ENCODE assay signal across 2 cellular contexts in the genomic region with DNA sequence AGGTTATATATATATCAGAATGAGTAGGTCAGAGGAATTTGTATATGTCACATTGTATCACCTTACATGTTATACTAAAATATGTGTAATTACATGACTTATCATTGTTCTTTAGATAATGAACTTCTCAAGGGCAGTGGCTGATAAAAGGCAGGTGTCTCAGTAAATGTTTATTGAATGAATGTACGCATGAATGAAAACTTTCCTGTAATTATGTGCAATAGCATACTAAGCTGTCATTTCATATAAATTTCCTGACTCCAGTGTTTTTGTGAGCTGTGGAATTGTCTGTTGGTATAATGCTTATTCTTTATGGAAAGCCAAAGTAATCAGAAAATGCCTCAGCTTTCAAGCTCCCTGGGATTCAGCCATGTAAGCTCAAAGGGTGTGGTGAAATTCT.
TF ChIP-seq lines count a peak whose summit lies in the region.

No MANE protein-coding gene starts in this region.

TF ChIP-seq in HepG2, 621 proteins besides CTCF, POLR2A, EP300 and RAD21:
- no peak for TF ChIP-seq KLF16 (CRISPR knock-in tag; IDR thresholded peaks at IDR 0.05)
- no peak for TF ChIP-seq NR2F6 (IDR thresholded peaks at IDR 0.05)
- no peak for TF ChIP-seq NR2F6 (CRISPR knock-in tag; IDR thresholded peaks at IDR 0.05)
- TF ChIP-seq, protein P1, sequence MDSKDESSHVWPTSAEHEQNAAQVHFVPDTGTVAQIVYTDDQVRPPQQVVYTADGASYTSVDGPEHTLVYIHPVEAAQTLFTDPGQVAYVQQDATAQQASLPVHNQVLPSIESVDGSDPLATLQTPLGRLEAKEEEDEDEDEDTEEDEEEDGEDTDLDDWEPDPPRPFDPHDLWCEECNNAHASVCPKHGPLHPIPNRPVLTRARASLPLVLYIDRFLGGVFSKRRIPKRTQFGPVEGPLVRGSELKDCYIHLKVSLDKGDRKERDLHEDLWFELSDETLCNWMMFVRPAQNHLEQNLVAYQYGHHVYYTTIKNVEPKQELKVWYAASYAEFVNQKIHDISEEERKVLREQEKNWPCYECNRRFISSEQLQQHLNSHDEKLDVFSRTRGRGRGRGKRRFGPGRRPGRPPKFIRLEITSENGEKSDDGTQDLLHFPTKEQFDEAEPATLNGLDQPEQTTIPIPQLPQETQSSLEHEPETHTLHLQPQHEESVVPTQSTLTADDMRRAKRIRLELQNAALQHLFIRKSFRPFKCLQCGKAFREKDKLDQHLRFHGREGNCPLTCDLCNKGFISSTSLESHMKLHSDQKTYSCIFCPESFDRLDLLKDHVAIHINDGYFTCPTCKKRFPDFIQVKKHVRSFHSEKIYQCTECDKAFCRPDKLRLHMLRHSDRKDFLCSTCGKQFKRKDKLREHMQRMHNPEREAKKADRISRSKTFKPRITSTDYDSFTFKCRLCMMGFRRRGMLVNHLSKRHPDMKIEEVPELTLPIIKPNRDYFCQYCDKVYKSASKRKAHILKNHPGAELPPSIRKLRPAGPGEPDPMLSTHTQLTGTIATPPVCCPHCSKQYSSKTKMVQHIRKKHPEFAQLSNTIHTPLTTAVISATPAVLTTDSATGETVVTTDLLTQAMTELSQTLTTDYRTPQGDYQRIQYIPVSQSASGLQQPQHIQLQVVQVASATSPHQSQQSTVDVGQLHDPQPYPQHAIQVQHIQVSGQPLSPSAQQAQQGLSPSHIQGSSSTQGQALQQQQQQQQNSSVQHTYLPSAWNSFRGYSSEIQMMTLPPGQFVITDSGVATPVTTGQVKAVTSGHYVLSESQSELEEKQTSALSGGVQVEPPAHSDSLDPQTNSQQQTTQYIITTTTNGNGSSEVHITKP (CRISPR knock-in tag; IDR thresholded peaks at IDR 0.05; ENCODE audit: low read depth), result no peak
- no peak for TF ChIP-seq RFXANK (CRISPR knock-in tag; IDR thresholded peaks at IDR 0.05)
- no peak for TF ChIP-seq MED13 (CRISPR knock-in tag; IDR thresholded peaks at IDR 0.05)
- no peak for TF ChIP-seq PRMT3 (CRISPR knock-in tag; IDR thresholded peaks at IDR 0.05; ENCODE audit: borderline replicate concordance, low read depth)
- no peak for TF ChIP-seq NONO (IDR thresholded peaks at IDR 0.05)
- TF ChIP-seq NONO (CRISPR knock-in tag; conservative IDR thresholded peaks at IDR 0.05), result no peak
- TF ChIP-seq ZNF432 (CRISPR knock-in tag; IDR thresholded peaks at IDR 0.05; ENCODE audit: borderline replicate concordance), result no peak
- no peak for TF ChIP-seq ZNF350 (CRISPR knock-in tag; IDR thresholded peaks at IDR 0.05; ENCODE audit: borderline replicate concordance, low read depth)
- TF ChIP-seq CREM (IDR thresholded peaks at IDR 0.05), result no peak
- no peak for TF ChIP-seq CREM (CRISPR knock-in tag; IDR thresholded peaks at IDR 0.05)
TF ChIP-seq in HepG2: peak in this region for 0.

TF ChIP-seq in WTC11, 78 proteins besides CTCF, POLR2A, EP300 and RAD21 (continued from another document):
- TF ChIP-seq NFYB (CRISPR knock-in tag; conservative IDR thresholded peaks at IDR 0.05; ENCODE audit: low read depth) (no peak), ZNF138 (CRISPR knock-in tag; conservative IDR thresholded peaks at IDR 0.05) (no peak), ZNF396 (CRISPR knock-in tag; IDR thresholded peaks at IDR 0.05; ENCODE audit: borderline replicate concordance) (no peak)
- TF ChIP-seq, protein P2, sequence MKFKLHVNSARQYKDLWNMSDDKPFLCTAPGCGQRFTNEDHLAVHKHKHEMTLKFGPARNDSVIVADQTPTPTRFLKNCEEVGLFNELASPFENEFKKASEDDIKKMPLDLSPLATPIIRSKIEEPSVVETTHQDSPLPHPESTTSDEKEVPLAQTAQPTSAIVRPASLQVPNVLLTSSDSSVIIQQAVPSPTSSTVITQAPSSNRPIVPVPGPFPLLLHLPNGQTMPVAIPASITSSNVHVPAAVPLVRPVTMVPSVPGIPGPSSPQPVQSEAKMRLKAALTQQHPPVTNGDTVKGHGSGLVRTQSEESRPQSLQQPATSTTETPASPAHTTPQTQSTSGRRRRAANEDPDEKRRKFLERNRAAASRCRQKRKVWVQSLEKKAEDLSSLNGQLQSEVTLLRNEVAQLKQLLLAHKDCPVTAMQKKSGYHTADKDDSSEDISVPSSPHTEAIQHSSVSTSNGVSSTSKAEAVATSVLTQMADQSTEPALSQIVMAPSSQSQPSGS (CRISPR knock-in tag; IDR thresholded peaks at IDR 0.05; ENCODE audit: borderline replicate concordance, low read depth), result no peak
- TF ChIP-seq, protein P3, sequence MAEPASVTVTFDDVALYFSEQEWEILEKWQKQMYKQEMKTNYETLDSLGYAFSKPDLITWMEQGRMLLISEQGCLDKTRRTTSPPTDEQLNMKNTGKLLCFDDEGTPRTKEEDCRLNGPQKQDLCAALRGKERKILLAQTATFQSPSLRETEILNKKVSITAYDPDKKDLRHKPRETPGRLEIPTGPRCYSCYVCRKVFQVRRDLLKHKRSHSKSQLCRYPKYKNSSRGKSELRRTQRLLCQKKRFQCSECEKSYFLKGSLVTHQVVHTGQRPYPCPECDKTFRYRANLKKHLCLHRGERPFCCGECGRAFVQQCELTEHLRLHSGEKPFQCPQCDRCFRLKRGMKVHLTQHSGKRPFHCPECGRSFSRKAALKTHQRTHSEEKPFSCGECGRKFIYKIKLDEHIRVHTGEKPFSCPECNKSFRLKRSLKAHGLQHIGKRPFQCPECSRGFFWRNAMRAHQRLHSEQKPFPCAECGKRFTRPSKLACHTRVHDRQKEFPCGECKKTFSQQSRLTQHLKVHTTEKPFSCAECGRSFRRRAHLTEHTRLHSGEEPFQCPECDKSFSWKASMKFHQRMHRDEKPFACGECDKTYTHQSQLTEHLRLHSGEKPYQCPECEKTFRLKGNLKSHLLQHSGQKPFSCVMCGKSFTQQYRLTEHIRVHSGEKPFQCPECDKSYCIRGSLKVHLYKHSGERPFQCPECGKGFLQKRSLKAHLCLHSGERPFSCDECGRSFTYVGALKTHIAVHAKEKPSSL (CRISPR knock-in tag; conservative IDR thresholded peaks at IDR 0.05), result no peak
